In the genomic region with DNA sequence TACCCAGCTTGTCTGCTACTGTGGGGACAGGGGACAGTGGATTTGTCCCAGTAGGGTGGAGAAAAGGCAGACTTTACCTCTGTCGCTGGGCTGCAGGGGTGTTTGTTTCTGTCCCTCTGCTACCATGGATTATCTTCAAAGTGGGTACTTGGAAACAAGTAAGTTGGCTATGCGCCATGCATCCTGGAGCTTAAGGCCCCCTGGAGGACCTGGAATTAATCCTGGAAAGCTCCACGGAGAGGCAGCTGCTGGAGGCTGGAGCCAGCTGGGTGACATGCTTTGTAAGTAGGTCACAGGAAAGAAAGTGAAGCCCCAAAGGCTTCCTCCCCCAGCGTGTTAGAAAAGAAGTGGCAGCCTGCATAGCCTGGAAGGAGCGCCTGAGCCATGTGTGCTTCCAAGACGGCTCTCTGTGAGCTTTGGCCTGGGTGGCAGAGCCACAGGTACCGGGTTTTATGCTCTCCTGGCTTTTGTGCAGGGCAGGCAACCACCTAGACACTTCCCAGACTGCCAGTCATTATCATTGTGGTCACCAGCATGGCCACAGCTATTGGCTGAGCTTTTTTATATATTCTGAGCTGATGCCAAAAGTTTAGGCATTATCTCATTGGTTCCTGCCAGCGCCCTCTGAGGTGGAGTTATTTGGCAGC, we compare ENCODE assay signal across 8 cellular contexts. TPM values are rescaled to one million over a fixed set of nuclear protein-coding genes. Genes with fewer than 3 reads are reported as not detected.
DNase-seq lines count a peak whose midpoint lies in the region; ATAC-seq and TF ChIP-seq lines count a peak whose summit lies in the region.

No MANE protein-coding gene starts in this region.

- H4K20me1 ChIP-seq in DND-41 (ENCODE audit: insufficient read depth, low read length): 0 out of 2 replicates have a peak, but pooled peaks cover 9% of the 10 kb centered on the region

- no peak overlapping the region for H3K4me3 Mint-ChIP-seq in endodermal cell
- peak overlapping the region; percentile 61 to 63 (median 63) for H3K4me3 Mint-ChIP-seq in nephron

- H3K36me3 Mint-ChIP-seq in endodermal cell (ENCODE audit: low read depth): no peaks in the 10 kb centered on the region
- H3K36me3 Mint-ChIP-seq in nephron (ENCODE audit: low read depth): no peaks in the 10 kb centered on the region

- no peak for TF ChIP-seq CTCF in DND-41 (IDR thresholded peaks at IDR 0.05; ENCODE audit: borderline replicate concordance, extremely low read depth, low read length, poor library complexity, severe bottlenecking)
- peak; percentile 24 for TF ChIP-seq CTCF in endodermal cell (conservative IDR thresholded peaks at IDR 0.05)
- no peak for TF ChIP-seq CTCF in nephron (IDR thresholded peaks at IDR 0.05; ENCODE audit: unreplicated experiment in 3 of 3)

- H3K9ac ChIP-seq in DND-41 (ENCODE audit: low read depth, low read length) (no peak overlapping the region), endodermal cell (ENCODE audit: extremely low read depth, low read length, poor library complexity, severe bottlenecking) (no peak overlapping the region)

- WGBS in endodermal cell (ENCODE audit: insufficient coverage in 1 of 2, insufficient read length in 1 of 2), 2 experiments: 61 to 67% methylated on average over 6 to 8 of the region's 8 CpGs

- H3K27ac Mint-ChIP-seq in endodermal cell (peak overlapping the region; percentile 75), nephron (peak overlapping the region; percentile 80 to 96 (median 92))

- no peak overlapping the region for H2AFZ ChIP-seq in DND-41 (ENCODE audit: low read depth, low read length)

- peaks cover 11% of the 10 kb centered on the region for H3K79me2 ChIP-seq in DND-41 (ENCODE audit: insufficient read depth, low read length)

- H3K4me1 ChIP-seq in DND-41 (ENCODE audit: insufficient read depth, low read length): 0 out of 2 replicates have a peak, but pooled peaks cover 3% of the 10 kb centered on the region
- peaks cover 13% of the 10 kb centered on the region for H3K4me1 ChIP-seq in endodermal cell (ENCODE audit: control insufficient read depth, insufficient read depth, low read length)

- H3K9me3 ChIP-seq in DND-41 (ENCODE audit: insufficient read depth, low read length, severe bottlenecking): no peaks in the 10 kb centered on the region
- no peaks in the 10 kb centered on the region for H3K9me3 ChIP-seq in endodermal cell (ENCODE audit: control insufficient read depth, low read length)

- H3K36me3 ChIP-seq in DND-41 (ENCODE audit: insufficient read depth, low read length): no peaks in the 10 kb centered on the region
- no peaks in the 10 kb centered on the region for H3K36me3 ChIP-seq in endodermal cell (ENCODE audit: control insufficient read depth, insufficient read depth, low read length)

- H3K4me1 Mint-ChIP-seq in endodermal cell: peaks cover 38% of the 10 kb centered on the region
- peaks cover 67% of the 10 kb centered on the region for H3K4me1 Mint-ChIP-seq in nephron

- ATAC-seq in DND-41 (ENCODE audit: insufficient read depth, low read depth): peak; percentile 51
- ATAC-seq in GM18511 (IDR thresholded peaks at IDR 0.05; ENCODE audit: unreplicated experiment): no peak
- ATAC-seq in HG03196 (IDR thresholded peaks at IDR 0.05; ENCODE audit: unreplicated experiment): no peak

- DNase-seq in DND-41 (no peak), NCI-H446 treated with DMSO at 0.1 percent for 48 hours (lab: John Stamatoyannopoulos, UW) (peak; percentile 93), endodermal cell (peak; percentile 73), foreskin melanocyte (no peak), KG1 (lab: John Stamatoyannopoulos, UW) (no peak)

- H3K9me3 Mint-ChIP-seq in endodermal cell (no peaks in the 10 kb centered on the region), nephron (no peaks in the 10 kb centered on the region)

- H3K4me3 ChIP-seq in DND-41 (ENCODE audit: low read depth in 1 of 2, low read length in 2 of 2) (no peak overlapping the region), endodermal cell (ENCODE audit: low read length) (no peak overlapping the region)

- H3K27me3 Mint-ChIP-seq in endodermal cell (ENCODE audit: insufficient read depth): no peaks in the 10 kb centered on the region
- H3K27me3 Mint-ChIP-seq in nephron (ENCODE audit: low read depth): no peaks in the 10 kb centered on the region

- H3K27ac ChIP-seq in DND-41 (ENCODE audit: low read length) (no peak overlapping the region), endodermal cell (ENCODE audit: low read depth, low read length) (peak overlapping the region; percentile 77)

- H3K27me3 ChIP-seq in DND-41 (ENCODE audit: insufficient read depth, low read length, poor library complexity) (no peaks in the 10 kb centered on the region), endodermal cell (ENCODE audit: control insufficient read depth, insufficient read depth, low read length, poor library complexity, severe bottlenecking) (no peaks in the 10 kb centered on the region)

- no peak overlapping the region for H3K4me2 ChIP-seq in DND-41 (ENCODE audit: insufficient read depth, low read length)

RNA-seq across cellular contexts. Expression of gene B3GLCT, which starts 9.5 kb away (rescaled TPM):
- total RNA-seq in endodermal cell: 10 to 100 TPM; 10.1 to 11.5 TPM
- 15.2 TPM for polyA plus RNA-seq in endodermal cell (2013, experiment 1 of 2)
- polyA plus RNA-seq in endodermal cell (2013, experiment 2 of 2): 13.8 TPM

RNA-seq across cellular contexts. Expression of gene HSPH1, which starts 47.6 kb away (rescaled TPM):
- total RNA-seq in endodermal cell: 100 to 1,000 TPM in 1 of 2 donors, 10 to 100 TPM in 1; 88.0 to 120 TPM
- 58.8 TPM for polyA plus RNA-seq in endodermal cell (2013, experiment 1 of 2)
- 62.1 TPM for polyA plus RNA-seq in endodermal cell (2013, experiment 2 of 2)

Comparison
In these comparisons a context has a peak if more than half of its experiments do, and no peak if none do; other contexts are left out.
1. DNase-seq: peak in NCI-H446 treated with DMSO at 0.1 percent for 48 hours (single experiment) and endodermal cell (single experiment); none in DND-41 (single experiment), foreskin melanocyte (single experiment) and KG1 (single experiment).